Comparison of ENCODE assay signal across 37 cellular contexts in the genomic region with DNA sequence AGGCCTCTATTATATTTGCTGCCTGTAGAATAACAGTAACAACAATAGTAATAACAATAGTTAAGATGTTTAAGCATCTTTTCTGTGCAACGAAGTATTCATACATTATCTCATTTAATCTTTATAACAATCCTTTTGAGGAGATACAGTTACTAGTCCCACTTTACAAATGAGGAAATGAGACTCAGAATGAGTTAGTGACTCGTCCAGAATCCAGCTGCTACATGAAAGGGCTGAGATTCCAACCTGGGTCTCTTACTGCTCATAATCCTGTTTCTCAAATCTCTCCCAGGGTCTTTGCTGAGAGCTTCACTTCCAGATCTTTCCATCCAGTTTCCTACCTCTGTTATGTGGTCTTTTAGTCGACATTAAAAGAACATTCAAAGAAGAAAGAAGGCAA.
"Had no signal": no experiment of that assay in that cellular context is flagged by ENCODE, and none has a peak within 500 bp of the region (broad histone marks: within the 10 kb centered on the region; RNA-seq: fewer than 3 reads in every experiment).

No MANE protein-coding gene starts in this region.

- ATAC-seq: activated CD4-positive, alpha-beta T cell treated with anti-CD3 and anti-CD28 coated beads for 36 hours; activated CD8-positive, alpha-beta memory T cell treated with anti-CD3 and anti-CD28 coated beads, Interleukin-2, amount 10 ng/mL, durations not matched to agents 7 days and 5 days; activated CD8-positive, alpha-beta T cell treated with anti-CD3 and anti-CD28 coated beads, Interleukin-2, amount 10 ng/mL, durations not matched to agents 7 days and 5 days; activated naive CD8-positive, alpha-beta T cell treated with anti-CD3 and anti-CD28 coated beads, Interleukin-2, amount 50 U/mL, for 24 hours had no signal

- H3K4me3 ChIP-seq: ascending aorta, cardiac muscle cell had no signal

- H3K36me3 Mint-ChIP-seq: activated CD8-positive, alpha-beta memory T cell treated with anti-CD3 and anti-CD28 coated beads, Interleukin-2, amount 10 ng/mL, durations not matched to agents 7 days and 5 days; activated naive CD4-positive, alpha-beta T cell treated with anti-CD3 and anti-CD28 coated beads, Interleukin-2, amount 10 ng/mL, durations not matched to agents 7 days and 5 days; activated naive CD4-positive, alpha-beta T cell treated with anti-CD3 and anti-CD28 coated beads, Interleukin-2, amount 50 U/mL, for 24 hours; activated naive CD8-positive, alpha-beta T cell; activated naive CD8-positive, alpha-beta T cell treated with anti-CD3 and anti-CD28 coated beads, Interleukin-2, amount 10 ng/mL, durations not matched to agents 7 days and 5 days; brain had no signal

- H3K9me3 ChIP-seq: ascending aorta had no signal

- H3K36me3 ChIP-seq: ascending aorta, cardiac muscle cell had no signal

- FAIRE-seq: bronchial epithelial cell, TTC549 had no signal

- H3K9me3 Mint-ChIP-seq: activated B cell treated with CpG ODN at 0.5 μM for 24 hours; activated CD4-positive, alpha-beta memory T cell treated with anti-CD3 and anti-CD28 coated beads, Interleukin-2, amount 10 ng/mL, durations not matched to agents 7 days and 5 days; activated CD4-positive, alpha-beta T cell treated with anti-CD3 and anti-CD28 coated beads, Interleukin-2, amount 10 ng/mL, durations not matched to agents 7 days and 5 days; activated naive CD4-positive, alpha-beta T cell treated with anti-CD3 and anti-CD28 coated beads, Interleukin-2, amount 10 ng/mL, durations not matched to agents 7 days and 5 days; activated naive CD4-positive, alpha-beta T cell treated with anti-CD3 and anti-CD28 coated beads, Interleukin-2, amount 50 U/mL, for 24 hours; activated naive CD8-positive, alpha-beta T cell treated with anti-CD3 and anti-CD28 coated beads, Interleukin-2, amount 10 ng/mL, durations not matched to agents 7 days and 5 days; activated naive CD8-positive, alpha-beta T cell treated with anti-CD3 and anti-CD28 coated beads, Interleukin-2, amount 50 U/mL, for 24 hours; activated T-cell treated with anti-CD3 and anti-CD28 coated beads, Interleukin-2, amount 50 U/mL, for 24 hours; activated T-helper 2 cell treated with anti-CD3 and anti-CD28 coated beads, Interferon-gamma antibody, Interleukin-2, Interleukin-4, amounts not matched to agents 10 μg/mL and 5 μg/mL and 100 μg/mL, durations not matched to agents 14 hours and 24 hours and 36 hours; central memory CD8-positive, alpha-beta T cell; T-helper 1 cell treated with Interleukin-12 subunit alpha and Interleukin-12 subunit beta and Interleukin-4 antibody, amounts not matched to agents 30 μg/mL and 1 μg/mL, for 36 hours; T-helper 2 cell treated with Interferon-gamma antibody and Interleukin-4, amounts not matched to agents 5 μg/mL and 100 μg/mL, for 36 hours had no signal

- H3K4me1 ChIP-seq: ascending aorta had no signal

- H3K4me1 Mint-ChIP-seq: activated B cell treated with CpG ODN at 0.5 μM for 24 hours; activated CD4-positive, alpha-beta memory T cell treated with anti-CD3 and anti-CD28 coated beads, Interleukin-2, amount 10 ng/mL, durations not matched to agents 7 days and 5 days; activated CD4-positive, alpha-beta T cell treated with anti-CD3 and anti-CD28 coated beads for 36 hours; activated CD4-positive, alpha-beta T cell treated with anti-CD3 and anti-CD28 coated beads, Interleukin-2, amount 10 ng/mL, durations not matched to agents 7 days and 5 days; activated CD8-positive, alpha-beta memory T cell treated with anti-CD3 and anti-CD28 coated beads, Interleukin-2, amount 10 ng/mL, durations not matched to agents 7 days and 5 days; activated naive CD4-positive, alpha-beta T cell treated with anti-CD3 and anti-CD28 coated beads, Interleukin-2, amount 10 ng/mL, durations not matched to agents 7 days and 5 days; activated naive CD4-positive, alpha-beta T cell treated with anti-CD3 and anti-CD28 coated beads, Interleukin-2, amount 50 U/mL, for 24 hours; activated naive CD8-positive, alpha-beta T cell treated with anti-CD3 and anti-CD28 coated beads, Interleukin-2, amount 10 ng/mL, durations not matched to agents 7 days and 5 days; activated naive CD8-positive, alpha-beta T cell treated with anti-CD3 and anti-CD28 coated beads, Interleukin-2, amount 50 U/mL, for 24 hours; central memory CD8-positive, alpha-beta T cell had no signal

- H3K4me3 Mint-ChIP-seq: activated B cell treated with CpG ODN at 0.5 μM for 24 hours; activated CD4-positive, alpha-beta memory T cell treated with anti-CD3 and anti-CD28 coated beads, Interleukin-2, amount 10 ng/mL, durations not matched to agents 7 days and 5 days; activated CD4-positive, alpha-beta T cell treated with anti-CD3 and anti-CD28 coated beads for 36 hours; activated CD4-positive, alpha-beta T cell treated with anti-CD3 and anti-CD28 coated beads, Interleukin-2, amount 10 ng/mL, durations not matched to agents 7 days and 5 days; activated CD8-positive, alpha-beta memory T cell treated with anti-CD3 and anti-CD28 coated beads, Interleukin-2, amount 10 ng/mL, durations not matched to agents 7 days and 5 days; activated CD8-positive, alpha-beta T cell treated with anti-CD3 and anti-CD28 coated beads, Interleukin-2, amount 10 ng/mL, durations not matched to agents 7 days and 5 days; activated naive CD4-positive, alpha-beta T cell treated with anti-CD3 and anti-CD28 coated beads, Interleukin-2, amount 10 ng/mL, durations not matched to agents 7 days and 5 days; activated naive CD4-positive, alpha-beta T cell treated with anti-CD3 and anti-CD28 coated beads, Interleukin-2, amount 50 U/mL, for 24 hours; activated naive CD8-positive, alpha-beta T cell; activated naive CD8-positive, alpha-beta T cell treated with anti-CD3 and anti-CD28 coated beads, Interleukin-2, amount 10 ng/mL, durations not matched to agents 7 days and 5 days; activated naive CD8-positive, alpha-beta T cell treated with anti-CD3 and anti-CD28 coated beads, Interleukin-2, amount 50 U/mL, for 24 hours; activated T-cell treated with anti-CD3 and anti-CD28 coated beads, Interleukin-2, amount 50 U/mL, for 24 hours; brain; central memory CD8-positive, alpha-beta T cell; T-helper 1 cell treated with Interleukin-12 subunit alpha and Interleukin-12 subunit beta and Interleukin-4 antibody, amounts not matched to agents 30 μg/mL and 1 μg/mL, for 36 hours; T-helper 2 cell treated with Interferon-gamma antibody and Interleukin-4, amounts not matched to agents 5 μg/mL and 100 μg/mL, for 36 hours had no signal

- H3K27ac Mint-ChIP-seq: activated B cell treated with CpG ODN at 0.5 μM for 24 hours; activated CD4-positive, alpha-beta memory T cell treated with anti-CD3 and anti-CD28 coated beads, Interleukin-2, amount 10 ng/mL, durations not matched to agents 7 days and 5 days; activated CD4-positive, alpha-beta T cell treated with anti-CD3 and anti-CD28 coated beads for 36 hours; activated CD4-positive, alpha-beta T cell treated with anti-CD3 and anti-CD28 coated beads, Interleukin-2, amount 10 ng/mL, durations not matched to agents 7 days and 5 days; activated CD8-positive, alpha-beta memory T cell treated with anti-CD3 and anti-CD28 coated beads, Interleukin-2, amount 10 ng/mL, durations not matched to agents 7 days and 5 days; activated CD8-positive, alpha-beta T cell treated with anti-CD3 and anti-CD28 coated beads, Interleukin-2, amount 10 ng/mL, durations not matched to agents 7 days and 5 days; activated naive CD4-positive, alpha-beta T cell treated with anti-CD3 and anti-CD28 coated beads, Interleukin-2, amount 10 ng/mL, durations not matched to agents 7 days and 5 days; activated naive CD4-positive, alpha-beta T cell treated with anti-CD3 and anti-CD28 coated beads, Interleukin-2, amount 50 U/mL, for 24 hours; activated naive CD8-positive, alpha-beta T cell; activated naive CD8-positive, alpha-beta T cell treated with anti-CD3 and anti-CD28 coated beads, Interleukin-2, amount 10 ng/mL, durations not matched to agents 7 days and 5 days; activated naive CD8-positive, alpha-beta T cell treated with anti-CD3 and anti-CD28 coated beads, Interleukin-2, amount 50 U/mL, for 24 hours; activated T-cell treated with anti-CD3 and anti-CD28 coated beads, Interleukin-2, amount 50 U/mL, for 24 hours; activated T-helper 2 cell treated with anti-CD3 and anti-CD28 coated beads, Interferon-gamma antibody, Interleukin-2, Interleukin-4, amounts not matched to agents 10 μg/mL and 5 μg/mL and 100 μg/mL, durations not matched to agents 14 hours and 24 hours and 36 hours; brain; T-helper 1 cell treated with Interleukin-12 subunit alpha and Interleukin-12 subunit beta and Interleukin-4 antibody, amounts not matched to agents 30 μg/mL and 1 μg/mL, for 36 hours; T-helper 2 cell treated with Interferon-gamma antibody and Interleukin-4, amounts not matched to agents 5 μg/mL and 100 μg/mL, for 36 hours had no signal

- H3K27me3 ChIP-seq: ascending aorta, cardiac muscle cell had no signal

- H3K27ac ChIP-seq: ascending aorta, cardiac muscle cell, VCaP had no signal

- DNase-seq: activated B cell treated with CpG ODN at 0.5 μM for 24 hours; activated CD4-positive, alpha-beta memory T cell treated with anti-CD3 and anti-CD28 coated beads, Interleukin-2, amount 10 ng/mL, durations not matched to agents 7 days and 5 days; activated CD4-positive, alpha-beta T cell treated with anti-CD3 and anti-CD28 coated beads for 1 hour; activated CD4-positive, alpha-beta T cell treated with anti-CD3 and anti-CD28 coated beads for 36 hours; activated CD4-positive, alpha-beta T cell treated with anti-CD3 and anti-CD28 coated beads for 48 hours; activated CD4-positive, alpha-beta T cell treated with anti-CD3 and anti-CD28 coated beads, Interleukin-2, amount 10 ng/mL, durations not matched to agents 7 days and 5 days; activated CD4-positive, alpha-beta T cell treated with anti-CD3 and anti-CD28 coated beads, Interleukin-2, amount 50 U/mL, for 48 hours; activated CD8-positive, alpha-beta memory T cell treated with anti-CD3 and anti-CD28 coated beads for 24 hours; activated CD8-positive, alpha-beta memory T cell treated with anti-CD3 and anti-CD28 coated beads, Interleukin-2, amount 10 ng/mL, durations not matched to agents 7 days and 5 days; activated CD8-positive, alpha-beta memory T cell treated with anti-CD3 and anti-CD28 coated beads, Interleukin-2, amount 50 U/mL, for 48 hours; activated CD8-positive, alpha-beta T cell treated with anti-CD3 and anti-CD28 coated beads, Interleukin-2, amount 10 ng/mL, durations not matched to agents 7 days and 5 days; activated effector memory CD4-positive, alpha-beta T cell treated with Interleukin-2 at 50 U/mL for 16 hours; activated gamma-delta T cell; activated naive CD4-positive, alpha-beta T cell treated with anti-CD3 and anti-CD28 coated beads, Interleukin-2, amount 10 ng/mL, durations not matched to agents 7 days and 5 days; activated naive CD4-positive, alpha-beta T cell treated with Interleukin-2 at 50 U/mL for 16 hours; activated naive CD8-positive, alpha-beta T cell treated with anti-CD3 and anti-CD28 coated beads, Interleukin-2, amount 10 ng/mL, durations not matched to agents 7 days and 5 days; activated naive CD8-positive, alpha-beta T cell treated with anti-CD3 and anti-CD28 coated beads, Interleukin-2, amount 50 U/mL, for 24 hours; activated T-cell treated with anti-CD3 and anti-CD28 coated beads, Interleukin-2, amount 50 U/mL, for 24 hours; activated T-cell treated with anti-CD3 and anti-CD28 coated beads, Interleukin-2, amount 50 U/mL, for 48 hours; amygdala; anterior cingulate cortex; caudate nucleus; T-helper 1 cell; T-helper 2 cell; T-helper 9 cell had no signal
